8 cellular contexts compared by ENCODE assay signal in genomic region chr13:98445340-98446233, GRCh38.
DNase-seq lines count a peak whose midpoint lies in the region; ATAC-seq and TF ChIP-seq lines count a peak whose summit lies in the region.

No MANE protein-coding gene starts in this region.

- peaks cover 16% of the 10 kb centered on the region for H3K36me3 Mint-ChIP-seq in central memory CD8-positive, alpha-beta T cell (ENCODE audit: insufficient read depth)

- H3K9me3 ChIP-seq in liver (ENCODE audit: control insufficient read depth in 4 of 4, low read length in 3 of 4): no peaks in the 10 kb centered on the region

- no peaks in the 10 kb centered on the region for H3K9me3 Mint-ChIP-seq in central memory CD8-positive, alpha-beta T cell

- H3K4me3 ChIP-seq in liver (ENCODE audit: low read depth in 1 of 3, low read length in 3 of 3): no peak overlapping the region

- no peak overlapping the region for H3K27ac ChIP-seq in liver (ENCODE audit: low read depth in 1 of 2, low read length in 2 of 2)

- 27% methylated on average over 18 of the region's 18 CpGs for WGBS in liver

- H3K4me1 ChIP-seq in liver (ENCODE audit: control insufficient read depth in 4 of 4, insufficient read depth in 4 of 4, low read length in 3 of 4): peaks cover 0 to 8% (median 0%) of the 10 kb centered on the region in 4 donors

- peak; percentile 39 for DNase-seq in NCI-H2196 (lab: John Stamatoyannopoulos, UW; ENCODE audit: unreplicated experiment)
- DNase-seq in NCI-H2196 treated with DMSO at 0.1 percent for 48 hours (lab: John Stamatoyannopoulos, UW; ENCODE audit: unreplicated experiment): no peak
- DNase-seq in NCI-H128 (lab: John Stamatoyannopoulos, UW; ENCODE audit: unreplicated experiment): peak; percentile 15
- peak; percentile 79 for DNase-seq in activated CD4-positive, CD25-positive, alpha-beta regulatory T cell treated with anti-CD3 and anti-CD28 coated beads, Interleukin-2, amount 50 U/mL, for 72 hours
- peak; percentile 64 to 70 for DNase-seq in central memory CD8-positive, alpha-beta T cell (ENCODE audit: low spot score in 2 of 2)
- peak; percentile 73 for DNase-seq in stimulated activated CD8-positive, alpha-beta memory T cell treated with anti-CD3 and anti-CD28 coated beads, Interleukin-15, amount 100 ng/mL, for 1 hour (ENCODE audit: low read depth)

- H3K27ac Mint-ChIP-seq in central memory CD8-positive, alpha-beta T cell (ENCODE audit: low read depth): peak overlapping the region; percentile 52

- peaks cover 5% of the 10 kb centered on the region for H3K4me1 Mint-ChIP-seq in central memory CD8-positive, alpha-beta T cell

- peaks cover 5 to 57% (median 31%) of the 10 kb centered on the region in 4 donors for H3K36me3 ChIP-seq in liver (ENCODE audit: control insufficient read depth in 4 of 4, insufficient read depth in 3 of 4, low read depth in 1 of 4, low read length in 3 of 4)

- no peak overlapping the region for H3K9ac ChIP-seq in liver (ENCODE audit: low read depth in 1 of 2, low read length in 2 of 2)

- H3K4me3 Mint-ChIP-seq in central memory CD8-positive, alpha-beta T cell: peak overlapping the region; percentile 50

- TF ChIP-seq CTCF in liver (IDR thresholded peaks at IDR 0.05; ENCODE audit: low read depth, low read length, missing input control): peak; percentile 96

- peak; percentile 88 for ATAC-seq in HG02642 (IDR thresholded peaks at IDR 0.05; ENCODE audit: poor library complexity, unreplicated experiment)
- peak; percentile 96 for ATAC-seq in central memory CD8-positive, alpha-beta T cell (replicated peaks; ENCODE audit: extremely low read depth, poor library complexity, severe bottlenecking)

- no peaks in the 10 kb centered on the region for H3K27me3 ChIP-seq in liver (ENCODE audit: control insufficient read depth in 4 of 4, insufficient read depth in 4 of 4, low read length in 3 of 4)

- peak; percentile 89 to 97 for TF ChIP-seq RAD21 in liver (IDR thresholded peaks at IDR 0.05)

- no peaks in the 10 kb centered on the region for H3K27me3 Mint-ChIP-seq in central memory CD8-positive, alpha-beta T cell

TF ChIP-seq in liver, 16 proteins besides CTCF, POLR2A, EP300 and RAD21:
- TF ChIP-seq FOXA2 (IDR thresholded peaks at IDR 0.05) (no peak), SP1 (IDR thresholded peaks at IDR 0.05) (no peak), MAX (IDR thresholded peaks at IDR 0.05) (no peak), NR2F2 (IDR thresholded peaks at IDR 0.05) (no peak), HNF4G (IDR thresholded peaks at IDR 0.05) (no peak), TAF1 (conservative IDR thresholded peaks at IDR 0.05) (no peak), EGR1 (IDR thresholded peaks at IDR 0.05; ENCODE audit: low read depth in 2 of 2) (no peak)
